ENCODE assay signal across 10 cellular contexts in the genomic region with DNA sequence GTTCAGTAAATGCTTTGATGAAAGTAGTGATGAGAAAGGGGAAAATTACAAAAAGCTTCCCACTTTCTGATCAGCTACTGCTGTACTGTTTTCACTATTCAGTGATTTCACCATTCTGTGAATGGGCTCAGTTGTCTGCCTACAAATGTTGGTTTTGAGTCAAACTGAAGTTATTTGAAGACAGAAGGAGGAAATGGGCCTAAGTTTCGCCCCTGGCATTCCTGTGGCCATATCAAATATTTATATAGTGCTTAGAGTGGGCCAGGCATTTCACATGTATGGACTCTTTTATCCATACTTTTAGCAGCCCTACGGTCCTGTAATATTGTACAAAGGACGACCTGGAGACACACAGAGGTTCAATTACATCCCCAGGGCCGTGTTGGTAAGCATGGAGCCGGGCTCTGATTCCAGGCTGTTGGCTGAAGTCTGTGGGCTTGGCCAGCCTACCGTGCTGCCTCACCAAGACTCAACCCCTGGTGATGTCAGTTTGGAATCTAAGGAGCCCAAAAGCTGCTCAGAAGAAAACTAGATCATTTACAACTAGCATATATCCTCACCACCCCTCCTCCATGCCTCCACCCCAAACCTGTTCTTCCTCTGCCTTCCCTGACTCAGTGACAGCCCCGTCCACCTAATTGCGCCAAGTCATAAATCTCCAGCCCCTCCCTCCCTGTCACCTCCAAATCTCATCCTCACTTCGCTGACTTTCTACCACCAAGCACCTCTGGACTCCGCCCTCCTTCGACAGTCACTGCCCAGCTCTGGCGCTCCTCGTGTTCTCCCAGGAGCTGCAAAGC. TPM values are rescaled to one million over a fixed set of nuclear protein-coding genes. Genes with fewer than 3 reads are reported as not detected.
DNase-seq lines count a peak whose midpoint lies in the region; ATAC-seq lines count a peak whose summit lies in the region.
"Had no signal": no experiment of that assay in that cellular context is flagged by ENCODE, and none has a peak within 500 bp of the region (broad histone marks: within the 10 kb centered on the region; RNA-seq: fewer than 3 reads in every experiment).

No MANE protein-coding gene starts in this region.

- no peak overlapping the region for H3K4me3 ChIP-seq in aorta (ENCODE audit: low read length in 2 of 2)

- H3K27me3 ChIP-seq in aorta (ENCODE audit: control insufficient read depth in 1 of 2, insufficient read depth in 2 of 2, low read length in 1 of 2), result no peaks in the 10 kb centered on the region

- H3K4me1 ChIP-seq in aorta (ENCODE audit: control insufficient read depth in 1 of 2, insufficient read depth in 2 of 2, low read length in 2 of 2), result no peaks in the 10 kb centered on the region

- ATAC-seq in aorta (ENCODE audit: low FRiP score) (no peak), HG03196 (IDR thresholded peaks at IDR 0.05; ENCODE audit: unreplicated experiment) (no peak), GM19351 (IDR thresholded peaks at IDR 0.05; ENCODE audit: unreplicated experiment) (no peak)

- intact Hi-C loops in aorta (cut with DNase I), result no loop called here

- DNase-seq in EL (peak; percentile 78), NCI-H69 (lab: John Stamatoyannopoulos, UW) (peak; percentile 19), epidermal melanocyte (ENCODE audit: insufficient read length, low spot score) (peak; percentile 81), myocyte (ENCODE audit: low read depth) (peak; percentile 18), aorta (no peak), amygdala (lab: John Stamatoyannopoulos, UW) (no peak)
- DNase-seq: activated naive CD4-positive, alpha-beta T cell treated with anti-CD3 and anti-CD28 coated beads, Interleukin-2, amount 50 U/mL, for 16 hours; NK-92 treated with Interleukin-12 subunit alpha and Interleukin-12 subunit beta, amount 100 ng/mL, for 24 hours had no signal

- 40 to 50% methylated on average over 13 of the region's 13 CpGs for WGBS in aorta, 2 donors

- H3K27ac ChIP-seq in aorta (ENCODE audit: low read depth in 1 of 2, low read length in 2 of 2), result no peak overlapping the region

- no peaks in the 10 kb centered on the region for H3K36me3 ChIP-seq in aorta (ENCODE audit: control insufficient read depth in 1 of 2, insufficient read depth in 2 of 2, low read length in 1 of 2)

- no peaks in the 10 kb centered on the region for H3K9me3 ChIP-seq in aorta (ENCODE audit: control insufficient read depth, low read length)

RNA-seq across cellular contexts. Expression of a gene that starts 10.1 kb away (rescaled TPM):
- total RNA-seq in myocyte, result 0.47 and 1.4 TPM in 2 replicates
- 0.55 TPM for polyA plus RNA-seq in myocyte (2012)
- 1 to 10 TPM; 1.6 to 2.5 TPM for total RNA-seq in aorta
- polyA plus RNA-seq in aorta, result under 1 TPM; 0.15 to 0.25 TPM

Comparison
In these comparisons a context has a peak if more than half of its experiments do, and no peak if none do; other contexts are left out.
1. DNase-seq: peak in EL (single experiment), NCI-H69 (single experiment), epidermal melanocyte (single experiment) and myocyte (single experiment); none in aorta (0 of 2) and amygdala (0 of 56).